ENCODE assay signal across 18 cellular contexts in the genomic region with DNA sequence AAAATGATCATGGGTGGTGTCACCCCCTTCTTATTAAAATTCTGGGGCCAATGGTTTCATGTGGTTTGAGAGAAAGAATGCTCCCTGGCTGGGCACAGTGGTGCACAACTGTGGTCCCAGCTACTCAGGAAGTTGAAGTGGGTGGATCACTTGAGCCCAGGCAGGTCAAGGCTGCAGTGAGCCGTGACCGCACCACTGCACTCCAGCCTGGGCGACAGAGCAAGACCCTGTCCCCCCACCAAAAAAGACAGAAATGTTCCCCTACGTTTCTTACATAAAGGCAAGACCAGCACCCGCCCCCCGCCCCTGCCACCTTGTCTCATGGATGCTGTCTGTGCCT. TPM values are rescaled to one million over a fixed set of nuclear protein-coding genes. Genes with fewer than 3 reads are reported as not detected.
A peak's percentile ranks its signal among the peaks of the same experiment; 100 is the strongest.
DNase-seq lines count a peak whose midpoint lies in the region; ATAC-seq and TF ChIP-seq lines count a peak whose summit lies in the region.
"Had no signal": no experiment of that assay in that cellular context is flagged by ENCODE, and none has a peak within 500 bp of the region (broad histone marks: within the 10 kb centered on the region; RNA-seq: fewer than 3 reads in every experiment).

No MANE protein-coding gene starts in this region.

- H3K4me1 Mint-ChIP-seq in Caco-2 (ENCODE audit: low read depth, unreplicated experiment) (peaks cover 33% of the 10 kb centered on the region), memory B cell (peaks cover 8% of the 10 kb centered on the region)

- WGBS in heart right ventricle, 2 donors: 92 to 97% methylated on average over 6 of the region's 6 CpGs

- CTCF ChIA-PET in Caco-2 (lab: Charles Lee): interaction anchor here (0.8 to 3.1 kb wide), 2 partner anchors 52 to 135 kb away, joined by 3 to 23 read pairs; partner anchors contain the start of gene ID2

- H3K27ac ChIP-seq in heart right ventricle: no peak overlapping the region

- no peaks in the 10 kb centered on the region for H3K27me3 ChIP-seq in Caco-2 (replicated peaks; ENCODE audit: control insufficient read depth, insufficient read depth, low read length)
- no peaks in the 10 kb centered on the region for H3K27me3 ChIP-seq in heart right ventricle

- H3K27me3 Mint-ChIP-seq in Caco-2 (ENCODE audit: insufficient read depth, unreplicated experiment) (no peaks in the 10 kb centered on the region), memory B cell (peaks cover 6% of the 10 kb centered on the region)
- H3K27me3 Mint-ChIP-seq: progenitor cell of endocrine pancreas; stimulated activated naive CD8-positive, alpha-beta T cell treated with anti-CD3 and anti-CD28 coated beads, Interleukin-15, Interleukin-2, amounts not matched to agents 100 ng/mL and 50 ng/mL, for 24 hours had no signal

- in situ Hi-C loops in G401 (cut with HindIII; ENCODE audit: low sequenced_read_pairs): no loop called here

- H3K9me3 Mint-ChIP-seq in Caco-2 (ENCODE audit: unreplicated experiment): no peaks in the 10 kb centered on the region
- H3K9me3 Mint-ChIP-seq in memory B cell: no peaks in the 10 kb centered on the region
- H3K9me3 Mint-ChIP-seq: activated T-cell treated with anti-CD3 and anti-CD28 coated beads, Interleukin-2, amount 50 U/mL, for 4 hours; HFFc6; stimulated activated naive CD8-positive, alpha-beta T cell treated with anti-CD3 and anti-CD28 coated beads, Interleukin-15, Interleukin-2, amounts not matched to agents 100 ng/mL and 50 ng/mL, for 24 hours had no signal

- no peaks in the 10 kb centered on the region for H3K9me3 ChIP-seq in Caco-2
- no peaks in the 10 kb centered on the region for H3K9me3 ChIP-seq in heart right ventricle
- H3K9me3 ChIP-seq: SK-N-SH had no signal

- no peaks in the 10 kb centered on the region for H3K36me3 Mint-ChIP-seq in Caco-2 (ENCODE audit: insufficient read depth, unreplicated experiment)
- no peaks in the 10 kb centered on the region for H3K36me3 Mint-ChIP-seq in memory B cell

- H3K4me1 ChIP-seq in Caco-2 (peaks cover 90% of the 10 kb centered on the region), heart right ventricle (peaks cover 0 to 10% (median 2%) of the 10 kb centered on the region in 9 donors)

- DNase-seq in Caco-2 (no peak), memory B cell (ENCODE audit: low spot score in 2 of 2) (no peak), heart right ventricle (no peak), foreskin fibroblast (no peak), G401 (ENCODE audit: low spot score) (no peak), T-helper 2 cell (no peak)
- DNase-seq: activated CD4-positive, alpha-beta T cell treated with anti-CD3 and anti-CD28 coated beads, Interleukin-2, amount 50 U/mL, for 48 hours; activated T-cell treated with anti-CD3 and anti-CD28 coated beads, Interleukin-2, amount 50 U/mL, for 4 hours; DMS 273 treated with DMSO at 0.1 percent for 48 hours; HFFc6; MM.1S; NCI-H2029; NCI-H526; SK-N-SH had no signal

- intact Hi-C loops in Caco-2 (cut with micrococcal nuclease; ENCODE audit: unreplicated experiment) (loop anchor here (5.0 to 10.0 kb wide), 2 partner anchors 133 to 504 kb away; no protein-coding TSS in a partner anchor), heart right ventricle (cut with DNase I) (no loop called here)

- POLR2A ChIA-PET in Caco-2 (lab: Charles Lee): interaction anchor here (3.0 kb wide), 1 partner anchor 52 kb away, joined by 50 read pairs; the partner anchor contains the start of gene ID2

- BruUV-seq in Caco-2 (replicated peaks; lab: Mats Ljungman, UMichigan): no TSS peak

- H3K27ac Mint-ChIP-seq in Caco-2 (ENCODE audit: unreplicated experiment) (peak overlapping the region; percentile 65), memory B cell (no peak overlapping the region)
- H3K27ac Mint-ChIP-seq: HFFc6; progenitor cell of endocrine pancreas; stimulated activated naive CD8-positive, alpha-beta T cell treated with anti-CD3 and anti-CD28 coated beads, Interleukin-15, Interleukin-2, amounts not matched to agents 100 ng/mL and 50 ng/mL, for 24 hours had no signal

- H3K4me3 Mint-ChIP-seq in Caco-2 (ENCODE audit: unreplicated experiment) (no peak overlapping the region), memory B cell (no peak overlapping the region)
- H3K4me3 Mint-ChIP-seq: activated T-cell treated with anti-CD3 and anti-CD28 coated beads, Interleukin-2, amount 50 U/mL, for 4 hours; HFFc6; stimulated activated naive CD8-positive, alpha-beta T cell treated with anti-CD3 and anti-CD28 coated beads, Interleukin-15, Interleukin-2, amounts not matched to agents 100 ng/mL and 50 ng/mL, for 24 hours had no signal

- no peaks in the 10 kb centered on the region for H3K36me3 ChIP-seq in Caco-2 (ENCODE audit: control insufficient read depth, insufficient read depth, low read length)
- H3K36me3 ChIP-seq in heart right ventricle: no peaks in the 10 kb centered on the region

- no peak for TF ChIP-seq CTCF in Caco-2 (IDR thresholded peaks at IDR 0.05; ENCODE audit: insufficient read depth in 1 of 2, low read depth in 1 of 2, low read length in 1 of 2, severe bottlenecking in 1 of 2, unreplicated experiment in 1 of 2)
- TF ChIP-seq CTCF in heart right ventricle (IDR thresholded peaks at IDR 0.05): no peak
- TF ChIP-seq CTCF in foreskin fibroblast (IDR thresholded peaks at IDR 0.05; ENCODE audit: low read depth, low read length): no peak

- ATAC-seq in GM19351 (IDR thresholded peaks at IDR 0.05; ENCODE audit: unreplicated experiment): peak; percentile 65
- ATAC-seq in HG03571 (IDR thresholded peaks at IDR 0.05; ENCODE audit: unreplicated experiment): peak; percentile 78
- ATAC-seq in memory B cell (ENCODE audit: low read depth): peak; percentile 10
- no peak for ATAC-seq in heart right ventricle
- ATAC-seq: activated T-cell treated with anti-CD3 and anti-CD28 coated beads, Interleukin-2, amount 50 U/mL, for 4 hours had no signal

- H3K4me3 ChIP-seq in Caco-2 (ENCODE audit: low read depth, low read length): no peak overlapping the region
- no peak overlapping the region for H3K4me3 ChIP-seq in heart right ventricle
- H3K4me3 ChIP-seq in foreskin fibroblast (ENCODE audit: low read depth in 1 of 2, low read length in 2 of 2): no peak overlapping the region

RNA-seq across cellular contexts. Expression of gene ID2, which starts 53.0 kb away (rescaled TPM):
- total RNA-seq in Caco-2 (2022) (90.9 and 101 TPM in 2 replicates), heart right ventricle (10 to 100 TPM; 20.8 to 49.7 (median 27.2) TPM)
- polyA plus RNA-seq in heart right ventricle: 100 to 1,000 TPM in 1 of 2 donors, 10 to 100 TPM in 1; 70.3 to 113 TPM
- total RNA-seq in G401 (2014; rRNA removed; shearing (Covaris generic)): 293 and 327 TPM in 2 replicates

Comparison
In these comparisons a context has a peak if more than half of its experiments do, and no peak if none do; other contexts are left out.
1. ATAC-seq: peak in GM19351 (single experiment), HG03571 (single experiment) and memory B cell (single experiment); none in heart right ventricle (0 of 8).